In genomic region chr12:38880288-38880687, GRCh38 we compare ENCODE assay signal across 28 cellular contexts. TPM values are rescaled to one million over a fixed set of nuclear protein-coding genes. Genes with fewer than 3 reads are reported as not detected.
A peak's percentile ranks its signal among the peaks of the same experiment; 100 is the strongest.
DNase-seq lines count a peak whose midpoint lies in the region; ATAC-seq and TF ChIP-seq lines count a peak whose summit lies in the region.
"Had no signal": no experiment of that assay in that cellular context is flagged by ENCODE, and none has a peak within 500 bp of the region (broad histone marks: within the 10 kb centered on the region; RNA-seq: fewer than 3 reads in every experiment).

No MANE protein-coding gene starts in this region.

- H3K9me3 ChIP-seq in mucosa of descending colon, result no peaks in the 10 kb centered on the region
- H3K9me3 ChIP-seq: esophagus squamous epithelium, gastrocnemius medialis had no signal

- peak; percentile 56 for ATAC-seq in GM18873 (IDR thresholded peaks at IDR 0.05; ENCODE audit: low FRiP score, unreplicated experiment)
- ATAC-seq in HG02759 (IDR thresholded peaks at IDR 0.05; ENCODE audit: unreplicated experiment), result peak; percentile 68
- no peak for ATAC-seq in SK-N-SH treated with all-trans-retinoic acid at 6 μM for 48 hours
- ATAC-seq in mucosa of descending colon, result peak; percentile 47
- ATAC-seq: gastrocnemius medialis; GM23338; lower lobe of right lung; stimulated activated naive CD8-positive, alpha-beta T cell treated with anti-CD3 and anti-CD28 coated beads, Interleukin-15, amount 100 ng/mL, for 72 hours had no signal

- DNase-seq in mucosa of descending colon, result no peak
- no peak for DNase-seq in NCI-H510A (lab: John Stamatoyannopoulos, UW)
- DNase-seq in NCI-H226, result no peak
- no peak for DNase-seq in COLO829 (ENCODE audit: low spot score)
- DNase-seq in superior temporal gyrus (ENCODE audit: extremely low spot score), result no peak
- DNase-seq: activated CD4-positive, alpha-beta T cell treated with anti-CD3 and anti-CD28 coated beads, Interleukin-2, amount 10 ng/mL, durations not matched to agents 24 days and 14 days; activated naive CD4-positive, alpha-beta T cell treated with anti-CD3 and anti-CD28 coated beads, Interleukin-2, amount 10 ng/mL, durations not matched to agents 7 days and 5 days; aorta; CD4-positive, CD25-positive, alpha-beta regulatory T cell; esophagus squamous epithelium; gastrocnemius medialis; IMR-90; lower lobe of right lung; NCI-H1048; NCI-H187; NCI-H2171 treated with DMSO at 0.1 percent for 48 hours; OCI-M1; Right ventricle myocardium superior; stimulated activated naive CD8-positive, alpha-beta T cell treated with anti-CD3 and anti-CD28 coated beads, Interleukin-15, amount 100 ng/mL, for 72 hours; T-helper 9 cell; WERI-Rb-1 had no signal

- intact Hi-C loops in mucosa of descending colon (cut with DNase I, micrococcal nuclease), result no loop called here

- no peak overlapping the region for H3K4me3 ChIP-seq in mucosa of descending colon
- H3K4me3 ChIP-seq: cardiac muscle cell, esophagus squamous epithelium, gastrocnemius medialis, GM23338, lower lobe of right lung, neural progenitor cell, tibial nerve had no signal

- no peaks in the 10 kb centered on the region for H3K4me1 ChIP-seq in mucosa of descending colon (ENCODE audit: low read depth)
- H3K4me1 ChIP-seq: esophagus squamous epithelium, gastrocnemius medialis, neural progenitor cell, tibial nerve had no signal

- TF ChIP-seq CTCF in mucosa of descending colon (IDR thresholded peaks at IDR 0.05), result no peak

- no peaks in the 10 kb centered on the region for H3K36me3 ChIP-seq in mucosa of descending colon (ENCODE audit: low read depth)
- H3K36me3 ChIP-seq: cardiac muscle cell, esophagus squamous epithelium, gastrocnemius medialis, lower lobe of right lung, neural progenitor cell, tibial nerve, WERI-Rb-1 had no signal

TF ChIP-seq in SK-N-SH treated with all-trans-retinoic acid at 6 μM for 48 hours, 23 proteins besides CTCF, POLR2A, EP300 and RAD21:
- TF ChIP-seq OSR1 (CRISPR knock-in tag; IDR thresholded peaks at IDR 0.05), result no peak
- TF ChIP-seq TCF4 (CRISPR knock-in tag; IDR thresholded peaks at IDR 0.05; ENCODE audit: borderline replicate concordance), result peak; percentile 2; the same call in 1 of the 2 replicates
- no peak for TF ChIP-seq CREB5 (CRISPR knock-in tag; IDR thresholded peaks at IDR 0.05; ENCODE audit: low read depth)
- peak; percentile 48; the same call in 1 of the 2 replicates for TF ChIP-seq ZNF70 (CRISPR knock-in tag; IDR thresholded peaks at IDR 0.05)
TF ChIP-seq in SK-N-SH treated with all-trans-retinoic acid at 6 μM for 48 hours: peak in this region for 2.

RNA-seq across cellular contexts. Expression of gene CPNE8, which starts 25.1 kb away (rescaled TPM):
- total RNA-seq in mucosa of descending colon, result 10 to 100 TPM; 23.4 to 31.5 (median 24.7) TPM
- total RNA-seq: IMR-90 had no signal
